Comparison of ENCODE assay signal across 8 cellular contexts in genomic region chr22:28798810-28799124, GRCh38. TPM values are rescaled to one million over a fixed set of nuclear protein-coding genes. Genes with fewer than 3 reads are reported as not detected.
A peak's percentile ranks its signal among the peaks of the same experiment; 100 is the strongest.
DNase-seq lines count a peak whose midpoint lies in the region; ATAC-seq and TF ChIP-seq lines count a peak whose summit lies in the region.

No MANE protein-coding gene starts in this region.

- H3K4me3 Mint-ChIP-seq in GM23338 = peak overlapping the region; percentile 89

- peak overlapping the region; percentile 97 for H3K4me2 ChIP-seq in GM23338
- peak overlapping the region; percentile 95 for H3K4me2 ChIP-seq in skeletal muscle satellite cell (ENCODE audit: low read length)

- peaks cover 15% of the 10 kb centered on the region for H3K27me3 Mint-ChIP-seq in GM23338 (ENCODE audit: insufficient read depth, low read depth, poor library complexity)

- H3K4me3 ChIP-seq in GM23338 = peak overlapping the region; percentile 100
- peak overlapping the region; percentile 98 for H3K4me3 ChIP-seq in WI38 (ENCODE audit: low read depth, low read length)
- peak overlapping the region; percentile 71 for H3K4me3 ChIP-seq in fibroblast of the aortic adventitia (ENCODE audit: low read depth, low read length)
- peak overlapping the region; percentile 84 for H3K4me3 ChIP-seq in skeletal muscle satellite cell (ENCODE audit: low read length)

- no peaks in the 10 kb centered on the region; the same call in 2 of the 3 replicates for H3K9me3 Mint-ChIP-seq in GM23338

- peak overlapping the region; percentile 99 for H3K9ac ChIP-seq in skeletal muscle satellite cell (ENCODE audit: low read depth, low read length)

- peaks cover 61% of the 10 kb centered on the region for H3K36me3 Mint-ChIP-seq in GM23338 (ENCODE audit: low read depth)

- no peak for ATAC-seq in GM23338

- H3K4me1 Mint-ChIP-seq in GM23338 = peaks cover 22% of the 10 kb centered on the region

- no peak for DNase-seq in GM23338 (ENCODE audit: low spot score)
- DNase-seq in fibroblast of the aortic adventitia (ENCODE audit: low read depth) = no peak
- DNase-seq in SIG-M5 treated with dmso at 0.1 percent for 504 hours (lab: John Stamatoyannopoulos, UW; ENCODE audit: unreplicated experiment) = no peak
- DNase-seq in HK-2 (ENCODE audit: unreplicated experiment) = no peak
- no peak for DNase-seq in activated CD4-positive, CD25-positive, alpha-beta regulatory T cell (lab: John Stamatoyannopoulos, UW)
- no peak for DNase-seq in NCI-H82 treated with DMSO at 0.1 percent for 48 hours (lab: John Stamatoyannopoulos, UW; ENCODE audit: unreplicated experiment)

- H2AFZ ChIP-seq in GM23338 = no peak overlapping the region

- H4K20me1 ChIP-seq in GM23338 (replicated peaks; ENCODE audit: insufficient read depth) = peaks cover 31% of the 10 kb centered on the region

- no peaks in the 10 kb centered on the region for H3K9me3 ChIP-seq in skeletal muscle satellite cell (replicated peaks; ENCODE audit: low read length)

- H3K27ac Mint-ChIP-seq in GM23338 = peak overlapping the region; percentile 95

- peaks cover 54% of the 10 kb centered on the region for H3K36me3 ChIP-seq in GM23338 (ENCODE audit: insufficient read depth)
- peaks cover 51% of the 10 kb centered on the region for H3K36me3 ChIP-seq in skeletal muscle satellite cell (ENCODE audit: insufficient read depth, low read length)

- peaks cover 54% of the 10 kb centered on the region for H3K79me2 ChIP-seq in GM23338 (replicated peaks; ENCODE audit: insufficient read depth)

- peak overlapping the region; percentile 93 for H3K27ac ChIP-seq in GM23338 (ENCODE audit: low read depth)

- H3K9me2 ChIP-seq in GM23338 (ENCODE audit: insufficient read depth) = no peaks in the 10 kb centered on the region

- peaks cover 10% of the 10 kb centered on the region for H3K4me1 ChIP-seq in GM23338 (ENCODE audit: insufficient read depth)
- peaks cover 16% of the 10 kb centered on the region for H3K4me1 ChIP-seq in skeletal muscle satellite cell (ENCODE audit: control insufficient read depth, insufficient read depth, low read length)

- TF ChIP-seq CTCF in GM23338 (conservative IDR thresholded peaks at IDR 0.05; ENCODE audit: low read depth in 2 of 2) (no peak), WI38 (IDR thresholded peaks at IDR 0.05; ENCODE audit: low read depth, low read length) (no peak), fibroblast of the aortic adventitia (IDR thresholded peaks at IDR 0.05; ENCODE audit: insufficient read depth, low read length) (no peak)

- H3F3A ChIP-seq in GM23338 (replicated peaks; ENCODE audit: low read depth) = peaks cover 48% of the 10 kb centered on the region

- H3K27me3 ChIP-seq in GM23338 (ENCODE audit: insufficient read depth) (no peaks in the 10 kb centered on the region), skeletal muscle satellite cell (ENCODE audit: control insufficient read depth, insufficient read depth, low read length) (no peaks in the 10 kb centered on the region)

TF ChIP-seq in GM23338, 12 proteins besides CTCF, POLR2A, EP300 and RAD21:
- no peak for TF ChIP-seq REST (IDR thresholded peaks at IDR 0.05; ENCODE audit: unreplicated experiment)

RNA-seq across cellular contexts. Expression of gene XBP1, which starts 1.6 kb away (rescaled TPM):
- 163 and 195 TPM in 2 replicates for total RNA-seq in GM23338 (2014; rRNA removed; shearing (Covaris generic))
- 90.0 and 95.1 TPM in 2 replicates for polyA plus RNA-seq in GM23338 (2016; fragmentation: Nextera tagmentation; extraction: Ambion mirVana)
- 111 and 228 TPM in 2 replicates for total RNA-seq in fibroblast of the aortic adventitia (ENCODE audit: low replicate concordance)
- 153 and 161 TPM in 2 replicates for total RNA-seq in skeletal muscle satellite cell (2012; rRNA removed)

RNA-seq across cellular contexts. Expression of gene CCDC117, which starts 26.3 kb away (rescaled TPM):
- total RNA-seq in GM23338 (2014; rRNA removed; shearing (Covaris generic)) = 54.1 and 59.5 TPM in 2 replicates
- polyA plus RNA-seq in GM23338 (2016; fragmentation: Nextera tagmentation; extraction: Ambion mirVana) = 23.9 and 24.0 TPM in 2 replicates
- total RNA-seq in fibroblast of the aortic adventitia (ENCODE audit: low replicate concordance) = 23.0 and 38.3 TPM in 2 replicates
- 14.7 and 16.2 TPM in 2 replicates for total RNA-seq in skeletal muscle satellite cell (2012; rRNA removed)

RNA-seq across cellular contexts. Expression of gene HSCB, which starts 56.9 kb away (rescaled TPM):
- 17.7 and 18.6 TPM in 2 replicates for total RNA-seq in GM23338 (2014; rRNA removed; shearing (Covaris generic))
- polyA plus RNA-seq in GM23338 (2016; fragmentation: Nextera tagmentation; extraction: Ambion mirVana) = 28.4 and 30.9 TPM in 2 replicates
- total RNA-seq in fibroblast of the aortic adventitia (ENCODE audit: low replicate concordance) = 15.0 and 28.5 TPM in 2 replicates
- 19.4 and 24.3 TPM in 2 replicates for total RNA-seq in skeletal muscle satellite cell (2012; rRNA removed)

RNA-seq across cellular contexts. Expression of gene CHEK2, which starts 57.1 kb away (rescaled TPM):
- 100 and 121 TPM in 2 replicates for total RNA-seq in GM23338 (2014; rRNA removed; shearing (Covaris generic))
- polyA plus RNA-seq in GM23338 (2016; fragmentation: Nextera tagmentation; extraction: Ambion mirVana) = 80.0 and 86.0 TPM in 2 replicates
- 17.1 and 22.2 TPM in 2 replicates for total RNA-seq in fibroblast of the aortic adventitia (ENCODE audit: low replicate concordance)
- 24.2 and 33.0 TPM in 2 replicates for total RNA-seq in skeletal muscle satellite cell (2012; rRNA removed)
